8 cellular contexts compared by ENCODE assay signal in genomic region chr1:67645495-67646144, GRCh38. TPM values are rescaled to one million over a fixed set of nuclear protein-coding genes. Genes with fewer than 3 reads are reported as not detected.
DNase-seq lines count a peak whose midpoint lies in the region; ATAC-seq and TF ChIP-seq lines count a peak whose summit lies in the region.

No MANE protein-coding gene starts in this region.

- H3K27ac ChIP-seq in breast epithelium, result peak overlapping the region; percentile 71 to 77
- peak overlapping the region; percentile 44 to 85 (median 69) for H3K27ac ChIP-seq in right lobe of liver
- H3K27ac ChIP-seq in uterus, result peak overlapping the region; percentile 67 to 72

- H3K9me3 Mint-ChIP-seq in stimulated activated memory B cell treated with anti-CD40 and anti-IgM and Interleukin-4, amounts not matched to agents 10 μg/mL and 1 μg/mL and 100 μg/mL, for 72 hours, result no peaks in the 10 kb centered on the region

- H3K4me1 ChIP-seq in breast epithelium, result peaks cover 7 to 17% of the 10 kb centered on the region in 2 donors
- H3K4me1 ChIP-seq in right lobe of liver, result peaks cover 0 to 33% (median 14%) of the 10 kb centered on the region in 4 donors
- peaks cover 13 to 17% of the 10 kb centered on the region in 2 donors for H3K4me1 ChIP-seq in uterus

- no peaks in the 10 kb centered on the region for H3K36me3 Mint-ChIP-seq in stimulated activated memory B cell treated with anti-CD40 and anti-IgM and Interleukin-4, amounts not matched to agents 10 μg/mL and 1 μg/mL and 100 μg/mL, for 72 hours

- TF ChIP-seq POLR2A in breast epithelium (IDR thresholded peaks at IDR 0.05) (no peak), right lobe of liver (IDR thresholded peaks at IDR 0.05) (no peak), uterus (IDR thresholded peaks at IDR 0.05) (no peak)

- intact Hi-C loops in breast epithelium (cut with DNase I; ENCODE audit: low total_unique reads), result no loop called here
- intact Hi-C loops in right lobe of liver (cut with DNase I), result no loop called here
- intact Hi-C loops in uterus (cut with DNase I; ENCODE audit: low total_unique reads), result no loop called here

- no peak overlapping the region for H3K27ac Mint-ChIP-seq in stimulated activated memory B cell treated with anti-CD40 and anti-IgM and Interleukin-4, amounts not matched to agents 10 μg/mL and 1 μg/mL and 100 μg/mL, for 72 hours

- H3K9me3 ChIP-seq in breast epithelium, result no peaks in the 10 kb centered on the region
- no peaks in the 10 kb centered on the region for H3K9me3 ChIP-seq in right lobe of liver
- H3K9me3 ChIP-seq in uterus, result no peaks in the 10 kb centered on the region

- DNase-seq in NCI-H748 (lab: John Stamatoyannopoulos, UW; ENCODE audit: unreplicated experiment) (peak; percentile 10), NCI-H748 treated with DMSO at 0.1 percent for 48 hours (lab: John Stamatoyannopoulos, UW) (no peak), breast epithelium (ENCODE audit: low spot score in 2 of 2) (peak in 1 of 2 donors; percentile 35), right lobe of liver (peak; percentile 67 to 93 (median 84)), uterus (peak; percentile 50 to 63), NCI-H524 treated with DMSO at 0.1 percent for 48 hours (lab: John Stamatoyannopoulos, UW) (no peak), NAMALWA (ENCODE audit: low spot score) (no peak)

- no peak overlapping the region for H3K4me3 Mint-ChIP-seq in stimulated activated memory B cell treated with anti-CD40 and anti-IgM and Interleukin-4, amounts not matched to agents 10 μg/mL and 1 μg/mL and 100 μg/mL, for 72 hours

- H3K4me3 ChIP-seq in breast epithelium (no peak overlapping the region), right lobe of liver (no peak overlapping the region), uterus (no peak overlapping the region)

- H3K36me3 ChIP-seq in breast epithelium, result no peaks in the 10 kb centered on the region
- H3K36me3 ChIP-seq in right lobe of liver, result no peaks in the 10 kb centered on the region
- H3K36me3 ChIP-seq in uterus, result no peaks in the 10 kb centered on the region

- no peaks in the 10 kb centered on the region for H3K4me1 Mint-ChIP-seq in stimulated activated memory B cell treated with anti-CD40 and anti-IgM and Interleukin-4, amounts not matched to agents 10 μg/mL and 1 μg/mL and 100 μg/mL, for 72 hours

- WGBS in right lobe of liver (ENCODE audit: insufficient coverage, low coverage, low lambda C conversion rate, missing lambda C conversion rate), result 29% methylated on average over 2 of the region's 3 CpGs

- peak; percentile 79 to 85 (median 83) for ATAC-seq in right lobe of liver
- no peak for ATAC-seq in stimulated activated memory B cell treated with anti-CD40 and anti-IgM and Interleukin-4, amounts not matched to agents 10 μg/mL and 1 μg/mL and 100 μg/mL, for 72 hours

- TF ChIP-seq CTCF in breast epithelium (IDR thresholded peaks at IDR 0.05) (no peak), right lobe of liver (IDR thresholded peaks at IDR 0.05) (no peak), uterus (IDR thresholded peaks at IDR 0.05) (no peak)

- H3K27me3 ChIP-seq in breast epithelium, result no peaks in the 10 kb centered on the region
- no peaks in the 10 kb centered on the region for H3K27me3 ChIP-seq in right lobe of liver
- H3K27me3 ChIP-seq in uterus, result no peaks in the 10 kb centered on the region

- H3K27me3 Mint-ChIP-seq in stimulated activated memory B cell treated with anti-CD40 and anti-IgM and Interleukin-4, amounts not matched to agents 10 μg/mL and 1 μg/mL and 100 μg/mL, for 72 hours, result peaks cover 3% of the 10 kb centered on the region

RNA-seq across cellular contexts. Expression of gene GADD45A, which starts 39.4 kb away (rescaled TPM):
- total RNA-seq in breast epithelium (10 to 100 TPM; 52.4 to 68.2 (median 55.4) TPM), right lobe of liver (10 to 100 TPM; 14.1 to 66.4 (median 43.6) TPM), uterus (10 to 100 TPM; 11.1 to 35.6 (median 20.3) TPM)

Comparison
In these comparisons a context has a peak if more than half of its experiments do, and no peak if none do; other contexts are left out.
1. DNase-seq: peak in NCI-H748 (single experiment), right lobe of liver (3 of 3) and uterus (2 of 2); none in NCI-H748 treated with DMSO at 0.1 percent for 48 hours (single experiment), NCI-H524 treated with DMSO at 0.1 percent for 48 hours (single experiment) and NAMALWA (single experiment).
2. Peak in every context shown above with its lines, with median percentiles within 50 percentile points of each other: H3K27ac ChIP-seq.